ENCODE assay signal across 1 cellular context in genomic region chr14:59869381-59870255, GRCh38.
TF ChIP-seq lines count a peak whose summit lies in the region.

No MANE protein-coding gene starts in this region.

TF ChIP-seq in GM12878, 131 proteins besides CTCF, POLR2A, EP300 and RAD21 (continued from another document):
- TF ChIP-seq, protein P1, sequence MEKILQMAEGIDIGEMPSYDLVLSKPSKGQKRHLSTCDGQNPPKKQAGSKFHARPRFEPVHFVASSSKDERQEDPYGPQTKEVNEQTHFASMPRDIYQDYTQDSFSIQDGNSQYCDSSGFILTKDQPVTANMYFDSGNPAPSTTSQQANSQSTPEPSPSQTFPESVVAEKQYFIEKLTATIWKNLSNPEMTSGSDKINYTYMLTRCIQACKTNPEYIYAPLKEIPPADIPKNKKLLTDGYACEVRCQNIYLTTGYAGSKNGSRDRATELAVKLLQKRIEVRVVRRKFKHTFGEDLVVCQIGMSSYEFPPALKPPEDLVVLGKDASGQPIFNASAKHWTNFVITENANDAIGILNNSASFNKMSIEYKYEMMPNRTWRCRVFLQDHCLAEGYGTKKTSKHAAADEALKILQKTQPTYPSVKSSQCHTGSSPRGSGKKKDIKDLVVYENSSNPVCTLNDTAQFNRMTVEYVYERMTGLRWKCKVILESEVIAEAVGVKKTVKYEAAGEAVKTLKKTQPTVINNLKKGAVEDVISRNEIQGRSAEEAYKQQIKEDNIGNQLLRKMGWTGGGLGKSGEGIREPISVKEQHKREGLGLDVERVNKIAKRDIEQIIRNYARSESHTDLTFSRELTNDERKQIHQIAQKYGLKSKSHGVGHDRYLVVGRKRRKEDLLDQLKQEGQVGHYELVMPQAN (conservative IDR thresholded peaks at IDR 0.05), result no peak
- TF ChIP-seq RFX5 (IDR thresholded peaks at IDR 0.05; ENCODE audit: low read depth, low read length) (no peak), SMC3 (IDR thresholded peaks at IDR 0.05; ENCODE audit: borderline replicate concordance, low read length) (no peak), EGR1 (IDR thresholded peaks at IDR 0.05; ENCODE audit: borderline replicate concordance in 1 of 2, low read depth in 2 of 2, low read length in 2 of 2) (no peak), SIN3A (IDR thresholded peaks at IDR 0.05; ENCODE audit: low read depth, low read length) (no peak), MEF2A (IDR thresholded peaks at IDR 0.05; ENCODE audit: insufficient read depth, low read depth, low read length) (no peak), WRNIP1 (IDR thresholded peaks at IDR 0.05; ENCODE audit: borderline replicate concordance, low read depth, low read length) (no peak), POU2F2 (IDR thresholded peaks at IDR 0.05; ENCODE audit: borderline replicate concordance, low read depth, low read length) (no peak)
- TF ChIP-seq, protein P2, sequence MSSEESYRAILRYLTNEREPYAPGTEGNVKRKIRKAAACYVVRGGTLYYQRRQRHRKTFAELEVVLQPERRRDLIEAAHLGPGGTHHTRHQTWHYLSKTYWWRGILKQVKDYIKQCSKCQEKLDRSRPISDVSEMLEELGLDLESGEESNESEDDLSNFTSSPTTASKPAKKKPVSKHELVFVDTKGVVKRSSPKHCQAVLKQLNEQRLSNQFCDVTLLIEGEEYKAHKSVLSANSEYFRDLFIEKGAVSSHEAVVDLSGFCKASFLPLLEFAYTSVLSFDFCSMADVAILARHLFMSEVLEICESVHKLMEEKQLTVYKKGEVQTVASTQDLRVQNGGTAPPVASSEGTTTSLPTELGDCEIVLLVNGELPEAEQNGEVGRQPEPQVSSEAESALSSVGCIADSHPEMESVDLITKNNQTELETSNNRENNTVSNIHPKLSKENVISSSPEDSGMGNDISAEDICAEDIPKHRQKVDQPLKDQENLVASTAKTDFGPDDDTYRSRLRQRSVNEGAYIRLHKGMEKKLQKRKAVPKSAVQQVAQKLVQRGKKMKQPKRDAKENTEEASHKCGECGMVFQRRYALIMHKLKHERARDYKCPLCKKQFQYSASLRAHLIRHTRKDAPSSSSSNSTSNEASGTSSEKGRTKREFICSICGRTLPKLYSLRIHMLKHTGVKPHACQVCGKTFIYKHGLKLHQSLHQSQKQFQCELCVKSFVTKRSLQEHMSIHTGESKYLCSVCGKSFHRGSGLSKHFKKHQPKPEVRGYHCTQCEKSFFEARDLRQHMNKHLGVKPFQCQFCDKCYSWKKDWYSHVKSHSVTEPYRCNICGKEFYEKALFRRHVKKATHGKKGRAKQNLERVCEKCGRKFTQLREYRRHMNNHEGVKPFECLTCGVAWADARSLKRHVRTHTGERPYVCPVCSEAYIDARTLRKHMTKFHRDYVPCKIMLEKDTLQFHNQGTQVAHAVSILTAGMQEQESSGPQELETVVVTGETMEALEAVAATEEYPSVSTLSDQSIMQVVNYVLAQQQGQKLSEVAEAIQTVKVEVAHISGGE (CRISPR knock-in tag; IDR thresholded peaks at IDR 0.05), result no peak
- TF ChIP-seq, protein P3, sequence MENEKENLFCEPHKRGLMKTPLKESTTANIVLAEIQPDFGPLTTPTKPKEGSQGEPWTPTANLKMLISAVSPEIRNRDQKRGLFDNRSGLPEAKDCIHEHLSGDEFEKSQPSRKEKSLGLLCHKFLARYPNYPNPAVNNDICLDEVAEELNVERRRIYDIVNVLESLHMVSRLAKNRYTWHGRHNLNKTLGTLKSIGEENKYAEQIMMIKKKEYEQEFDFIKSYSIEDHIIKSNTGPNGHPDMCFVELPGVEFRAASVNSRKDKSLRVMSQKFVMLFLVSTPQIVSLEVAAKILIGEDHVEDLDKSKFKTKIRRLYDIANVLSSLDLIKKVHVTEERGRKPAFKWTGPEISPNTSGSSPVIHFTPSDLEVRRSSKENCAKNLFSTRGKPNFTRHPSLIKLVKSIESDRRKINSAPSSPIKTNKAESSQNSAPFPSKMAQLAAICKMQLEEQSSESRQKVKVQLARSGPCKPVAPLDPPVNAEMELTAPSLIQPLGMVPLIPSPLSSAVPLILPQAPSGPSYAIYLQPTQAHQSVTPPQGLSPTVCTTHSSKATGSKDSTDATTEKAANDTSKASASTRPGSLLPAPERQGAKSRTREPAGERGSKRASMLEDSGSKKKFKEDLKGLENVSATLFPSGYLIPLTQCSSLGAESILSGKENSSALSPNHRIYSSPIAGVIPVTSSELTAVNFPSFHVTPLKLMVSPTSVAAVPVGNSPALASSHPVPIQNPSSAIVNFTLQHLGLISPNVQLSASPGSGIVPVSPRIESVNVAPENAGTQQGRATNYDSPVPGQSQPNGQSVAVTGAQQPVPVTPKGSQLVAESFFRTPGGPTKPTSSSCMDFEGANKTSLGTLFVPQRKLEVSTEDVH (IDR thresholded peaks at IDR 0.05; ENCODE audit: low read depth, partially characterized antibody), result no peak
- TF ChIP-seq, protein P4, sequence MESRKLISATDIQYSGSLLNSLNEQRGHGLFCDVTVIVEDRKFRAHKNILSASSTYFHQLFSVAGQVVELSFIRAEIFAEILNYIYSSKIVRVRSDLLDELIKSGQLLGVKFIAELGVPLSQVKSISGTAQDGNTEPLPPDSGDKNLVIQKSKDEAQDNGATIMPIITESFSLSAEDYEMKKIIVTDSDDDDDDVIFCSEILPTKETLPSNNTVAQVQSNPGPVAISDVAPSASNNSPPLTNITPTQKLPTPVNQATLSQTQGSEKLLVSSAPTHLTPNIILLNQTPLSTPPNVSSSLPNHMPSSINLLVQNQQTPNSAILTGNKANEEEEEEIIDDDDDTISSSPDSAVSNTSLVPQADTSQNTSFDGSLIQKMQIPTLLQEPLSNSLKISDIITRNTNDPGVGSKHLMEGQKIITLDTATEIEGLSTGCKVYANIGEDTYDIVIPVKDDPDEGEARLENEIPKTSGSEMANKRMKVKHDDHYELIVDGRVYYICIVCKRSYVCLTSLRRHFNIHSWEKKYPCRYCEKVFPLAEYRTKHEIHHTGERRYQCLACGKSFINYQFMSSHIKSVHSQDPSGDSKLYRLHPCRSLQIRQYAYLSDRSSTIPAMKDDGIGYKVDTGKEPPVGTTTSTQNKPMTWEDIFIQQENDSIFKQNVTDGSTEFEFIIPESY (IDR thresholded peaks at IDR 0.05), result no peak
